In genomic region chr2:241686322-241686648, GRCh38 we compare ENCODE assay signal across 8 cellular contexts. TPM values are rescaled to one million over a fixed set of nuclear protein-coding genes. Genes with fewer than 3 reads are reported as not detected.
DNase-seq lines count a peak whose midpoint lies in the region; ATAC-seq and TF ChIP-seq lines count a peak whose summit lies in the region.

No MANE protein-coding gene starts in this region.

- H3K9me3 Mint-ChIP-seq in natural killer cell = no peaks in the 10 kb centered on the region

- peaks cover 13 to 14% of the 10 kb centered on the region in 2 donors for H3K4me1 ChIP-seq in duodenal mucosa (ENCODE audit: control insufficient read depth in 1 of 2, insufficient read depth in 2 of 2, low read length in 2 of 2)

- CTCF ChIA-PET in AG04450 (lab: Charles Lee) = no interaction called here

- H3K27ac ChIP-seq in AG04450 (ENCODE audit: low read depth, low read length) = peak overlapping the region; percentile 52
- H3K27ac ChIP-seq in duodenal mucosa (ENCODE audit: low read depth, low read length) = no peak overlapping the region

- peak overlapping the region; percentile 74 to 79 for H3K9ac ChIP-seq in duodenal mucosa (ENCODE audit: low read depth in 1 of 2, low read length in 2 of 2)

- no peak for TF ChIP-seq POLR2A in NB4 (IDR thresholded peaks at IDR 0.05; ENCODE audit: extremely low read depth, insufficient read length)

- H3K4me1 Mint-ChIP-seq in natural killer cell = peaks cover 26 to 28% of the 10 kb centered on the region in 2 donors

- H3K36me3 ChIP-seq in duodenal mucosa (ENCODE audit: control insufficient read depth in 1 of 2, insufficient read depth in 2 of 2, low read length in 2 of 2) = peaks cover 4 to 15% of the 10 kb centered on the region in 2 donors

- DNase-seq in AG04450 (ENCODE audit: low read depth, low spot score) = no peak
- no peak for DNase-seq in NB4 (ENCODE audit: low read depth)
- no peak for DNase-seq in natural killer cell
- no peak for DNase-seq in DMS79 treated with DMSO at 0.1 percent for 48 hours (lab: John Stamatoyannopoulos, UW)
- no peak for DNase-seq in 8988T
- DNase-seq in Kasumi-1 (lab: John Stamatoyannopoulos, UW) = no peak

- no peaks in the 10 kb centered on the region; the same call in 1 of the 2 replicates for H3K9me3 ChIP-seq in AG04450 (ENCODE audit: control insufficient read depth, insufficient read depth, low read length)
- H3K9me3 ChIP-seq in duodenal mucosa (ENCODE audit: control insufficient read depth in 1 of 2, low read length in 2 of 2) = no peaks in the 10 kb centered on the region

- H3K27me3 ChIP-seq in AG04450 (ENCODE audit: control insufficient read depth, insufficient read depth, low read length) (no peaks in the 10 kb centered on the region), duodenal mucosa (ENCODE audit: control insufficient read depth in 1 of 2, insufficient read depth in 2 of 2, low read length in 2 of 2) (no peaks in the 10 kb centered on the region)

- peak overlapping the region; percentile 79 for H3K4me3 ChIP-seq in AG04450 (ENCODE audit: low read depth, low read length)
- peak overlapping the region; percentile 99 for H3K4me3 ChIP-seq in NB4 (ENCODE audit: low read depth, low read length)
- peak overlapping the region; percentile 87 to 89 for H3K4me3 ChIP-seq in duodenal mucosa (ENCODE audit: low read depth in 1 of 2, low read length in 2 of 2)

- H3K27me3 Mint-ChIP-seq in natural killer cell (ENCODE audit: low read depth in 2 of 2) = no peaks in the 10 kb centered on the region

- POLR2A ChIA-PET in AG04450 (lab: Yijun Ruan, JAX) = interaction anchor here (0.7 to 4.0 kb wide), 10 partner anchors 8 to 371 kb away, joined by 3 to 41 read pairs (median 4); partner anchors contain the start of genes ATG4B, D2HGDH, HDLBP and ING5

- no peaks in the 10 kb centered on the region for H3K36me3 Mint-ChIP-seq in natural killer cell

- H3K4me3 Mint-ChIP-seq in natural killer cell = peak overlapping the region; percentile 94

- no peak for TF ChIP-seq CTCF in AG04450 (IDR thresholded peaks at IDR 0.05; ENCODE audit: low read depth, low read length)
- no peak for TF ChIP-seq CTCF in NB4 (IDR thresholded peaks at IDR 0.05; ENCODE audit: low read depth, low read length)
- no peak for TF ChIP-seq CTCF in natural killer cell (IDR thresholded peaks at IDR 0.05)

- intact Hi-C loops in natural killer cell (cut with micrococcal nuclease) = loop anchor here (1.0 to 10.0 kb wide), 4 partner anchors 16 to 371 kb away; partner anchors contain the start of genes HDLBP, ING5 and SEPTIN2

- ATAC-seq in GM21447 (IDR thresholded peaks at IDR 0.05; ENCODE audit: unreplicated experiment) (peak; percentile 21), natural killer cell (peak in 1 of 3 donors; percentile 1)

- H3K27ac Mint-ChIP-seq in natural killer cell = peak overlapping the region; percentile 87 to 88

RNA-seq across cellular contexts. Expression of gene DTYMK, which starts 0.3 kb away (rescaled TPM):
- 28.4 and 29.6 TPM in 2 replicates for polyA plus RNA-seq in AG04450 (2011; rRNA removed)
- polyA minus RNA-seq in AG04450 (2011; rRNA and poly(A)+ RNA removed) = 9.9 and 10.1 TPM in 2 replicates
- 10 to 100 TPM; 15.4 to 17.5 (median 15.6) TPM for total RNA-seq in natural killer cell

RNA-seq across cellular contexts. Expression of gene ING5, which starts 15.6 kb away (rescaled TPM):
- 22.4 and 23.9 TPM in 2 replicates for polyA plus RNA-seq in AG04450 (2011; rRNA removed)
- polyA minus RNA-seq in AG04450 (2011; rRNA and poly(A)+ RNA removed) = 14.6 and 20.7 TPM in 2 replicates
- total RNA-seq in natural killer cell = 10 to 100 TPM; 25.6 to 40.9 (median 34.7) TPM

RNA-seq across cellular contexts. Expression of gene D2HGDH, which starts 48.1 kb away (rescaled TPM):
- polyA plus RNA-seq in AG04450 (2011; rRNA removed) = 7.3 and 9.5 TPM in 2 replicates
- polyA minus RNA-seq in AG04450 (2011; rRNA and poly(A)+ RNA removed) = 7.5 and 9.9 TPM in 2 replicates
- total RNA-seq in natural killer cell = 10 to 100 TPM; 28.9 to 45.5 (median 43.4) TPM

RNA-seq across cellular contexts. Expression of gene ATG4B, which starts 48.8 kb away (rescaled TPM):
- polyA plus RNA-seq in AG04450 (2011; rRNA removed) = 82.4 and 98.2 TPM in 2 replicates
- polyA minus RNA-seq in AG04450 (2011; rRNA and poly(A)+ RNA removed) = 94.4 and 144 TPM in 2 replicates
- 100 to 1,000 TPM; 106 to 171 (median 139) TPM for total RNA-seq in natural killer cell

RNA-seq across cellular contexts. Expression of gene THAP4, which starts 49.3 kb away (rescaled TPM):
- 23.7 and 34.1 TPM in 2 replicates for polyA plus RNA-seq in AG04450 (2011; rRNA removed)
- 31.1 and 47.8 TPM in 2 replicates for polyA minus RNA-seq in AG04450 (2011; rRNA and poly(A)+ RNA removed)
- 10 to 100 TPM; 19.8 to 29.2 (median 27.8) TPM for total RNA-seq in natural killer cell
